Comparison of ENCODE assay signal across 17 cellular contexts in genomic region chr1:110593905-110594304, GRCh38. TPM values are rescaled to one million over a fixed set of nuclear protein-coding genes. Genes with fewer than 3 reads are reported as not detected.
"Had no signal": no experiment of that assay in that cellular context is flagged by ENCODE, and none has a peak within 500 bp of the region (broad histone marks: within the 10 kb centered on the region; RNA-seq: fewer than 3 reads in every experiment).

No MANE protein-coding gene starts in this region.

- DNase-seq: activated CD8-positive, alpha-beta T cell treated with anti-CD3 and anti-CD28 coated beads for 36 hours; activated naive CD4-positive, alpha-beta T cell; activated naive CD8-positive, alpha-beta T cell treated with anti-CD3 and anti-CD28 coated beads for 36 hours; activated T-cell treated with anti-CD3 and anti-CD28 coated beads, Interleukin-2, amount 50 U/mL, for 1 hour; amniotic stem cell; foreskin melanocyte; nephron progenitor cell; stimulated activated CD4-positive, alpha-beta T cell treated with anti-CD3 and anti-CD28 coated beads, Interleukin-12 subunit alpha, Interleukin-12 subunit beta, amount 100 ng/mL, for 4 hours; stimulated activated CD4-positive, alpha-beta T cell treated with anti-CD3 and anti-CD28 coated beads, Interleukin-1b, Interleukin-23, amount 100 ng/mL, for 48 hours; stimulated activated CD8-positive, alpha-beta memory T cell treated with anti-CD3 and anti-CD28 coated beads, Interleukin-4, amount 100 ng/mL, for 48 hours; stimulated activated naive CD4-positive, alpha-beta T cell had no signal

- FAIRE-seq: colon, keratinocyte, TTC549 had no signal

- H3K4me1 Mint-ChIP-seq: nephron progenitor cell had no signal

- H3K27ac Mint-ChIP-seq: activated CD8-positive, alpha-beta T cell treated with anti-CD3 and anti-CD28 coated beads for 36 hours; activated naive CD8-positive, alpha-beta T cell treated with anti-CD3 and anti-CD28 coated beads for 36 hours; activated T-helper 17 cell treated with anti-CD3 and anti-CD28 coated beads, Interleukin-2, amount 50 U/mL, for 72 hours; nephron progenitor cell; progenitor cell of endocrine pancreas had no signal

- H3K36me3 Mint-ChIP-seq: activated naive CD8-positive, alpha-beta T cell treated with anti-CD3 and anti-CD28 coated beads for 36 hours had no signal

- ATAC-seq: activated CD8-positive, alpha-beta T cell treated with anti-CD3 and anti-CD28 coated beads for 36 hours; activated T-helper 17 cell treated with anti-CD3 and anti-CD28 coated beads, Interleukin-2, amount 50 U/mL, for 72 hours had no signal

- H3K4me3 Mint-ChIP-seq: activated CD8-positive, alpha-beta T cell treated with anti-CD3 and anti-CD28 coated beads for 36 hours; activated naive CD8-positive, alpha-beta T cell treated with anti-CD3 and anti-CD28 coated beads for 36 hours; activated T-helper 17 cell treated with anti-CD3 and anti-CD28 coated beads, Interleukin-2, amount 50 U/mL, for 72 hours; nephron progenitor cell had no signal

- H3K9me3 Mint-ChIP-seq: activated CD8-positive, alpha-beta T cell treated with anti-CD3 and anti-CD28 coated beads for 36 hours; activated naive CD8-positive, alpha-beta T cell treated with anti-CD3 and anti-CD28 coated beads for 36 hours; activated T-helper 17 cell treated with anti-CD3 and anti-CD28 coated beads, Interleukin-2, amount 50 U/mL, for 72 hours; nephron progenitor cell had no signal

RNA-seq across cellular contexts. Expression of gene KCNA2, which starts 12.3 kb away (rescaled TPM):
- total RNA-seq: epithelial cell of proximal tubule had no signal
